ENCODE assay signal across 8 cellular contexts in genomic region chrX:152830312-152831305, GRCh38. TPM values are rescaled to one million over a fixed set of nuclear protein-coding genes. Genes with fewer than 3 reads are reported as not detected.
DNase-seq lines count a peak whose midpoint lies in the region; ATAC-seq and TF ChIP-seq lines count a peak whose summit lies in the region.

CETN2 (minus strand) TSS chrX:152830757; CDS start chrX:152830710, 47 bp downstream.
NSDHL (plus strand) TSS chrX:152831063; CDS start chrX:152846325, 15,262 bp downstream.

- no peak for TF ChIP-seq CTCF in C4-2B (conservative IDR thresholded peaks at IDR 0.05)
- TF ChIP-seq CTCF in dorsolateral prefrontal cortex (IDR thresholded peaks at IDR 0.05 in 54 of 56, conservative IDR thresholded peaks at IDR 0.05 in 2 of 56; ENCODE audit: low read depth in 1 of 56, partially characterized antibody in 56 of 56) = peak in 8 of 56 donors; percentile 8 to 38 (median 19)
- no peak for TF ChIP-seq CTCF in liver (IDR thresholded peaks at IDR 0.05; ENCODE audit: low read depth, low read length, missing input control)

- peak within 1 kb of the TSS; percentile 45 to 84 (median 68) for H3K4me3 ChIP-seq in dorsolateral prefrontal cortex
- peak within 1 kb of the TSS; percentile 67 to 89 (median 78) for H3K4me3 ChIP-seq in liver (ENCODE audit: low read depth in 1 of 3, low read length in 3 of 3)

- no peak for TF ChIP-seq RAD21 in liver (IDR thresholded peaks at IDR 0.05)

- intact Hi-C loops in dorsolateral prefrontal cortex (cut with DNase I) = no loop called here

- WGBS in liver = under 1% methylated on average over 71 of the region's 71 CpGs

- peak within 1 kb of the TSS; percentile 30 to 89 for H3K9ac ChIP-seq in liver (ENCODE audit: low read depth in 1 of 2, low read length in 2 of 2)

- H3K36me3 ChIP-seq in liver (ENCODE audit: control insufficient read depth in 4 of 4, insufficient read depth in 3 of 4, low read depth in 1 of 4, low read length in 3 of 4) = peaks cover 0 to 3% (median 1%) of the 10 kb centered on the region in 4 donors

- H3K4me1 ChIP-seq in liver (ENCODE audit: control insufficient read depth in 4 of 4, insufficient read depth in 4 of 4, low read length in 3 of 4) = peaks cover 4 to 35% (median 25%) of the 10 kb centered on the region in 4 donors

- H3K9me3 ChIP-seq in liver (ENCODE audit: control insufficient read depth in 4 of 4, low read length in 3 of 4) = no peaks in the 10 kb centered on the region

- ATAC-seq in GM19395 (IDR thresholded peaks at IDR 0.05; ENCODE audit: unreplicated experiment) (peak; percentile 97), HG03565 (IDR thresholded peaks at IDR 0.05; ENCODE audit: unreplicated experiment) (peak; percentile 98)

- H3K27me3 ChIP-seq in dorsolateral prefrontal cortex (peaks cover 0 to 36% (median 2%) of the 10 kb centered on the region in 45 donors), liver (ENCODE audit: control insufficient read depth in 4 of 4, insufficient read depth in 4 of 4, low read length in 3 of 4) (no peaks in the 10 kb centered on the region)

- DNase-seq in NCI-H774 (lab: John Stamatoyannopoulos, UW) (peak; percentile 93), dorsolateral prefrontal cortex (peak; percentile 88 to 97 (median 94))
- DNase-seq in activated CD4-positive, alpha-beta T cell treated with anti-CD3 and anti-CD28 coated beads, Interleukin-2, amount 50 U/mL, for 48 hours = peak; percentile 91 to 93
- DNase-seq in stimulated activated CD4-positive, alpha-beta T cell treated with anti-CD3 and anti-CD28 coated beads, Interleukin-4, amount 100 ng/mL, for 24 hours = peak; percentile 94

- H3K27ac ChIP-seq in C4-2B = peak within 1 kb of the TSS; percentile 82
- H3K27ac ChIP-seq in dorsolateral prefrontal cortex = peak within 1 kb of the TSS in 19 of 59 donors; percentile 3 to 72 (median 53)
- peak within 1 kb of the TSS; percentile 56 to 77 for H3K27ac ChIP-seq in liver (ENCODE audit: low read depth in 1 of 2, low read length in 2 of 2)

TF ChIP-seq in liver, 16 proteins besides CTCF, POLR2A, EP300 and RAD21:
- TF ChIP-seq ATF3 (IDR thresholded peaks at IDR 0.05) (no peak), YY1 (IDR thresholded peaks at IDR 0.05) (peak; percentile 60), SP1 (IDR thresholded peaks at IDR 0.05) (peak; percentile 86), HNF4G (IDR thresholded peaks at IDR 0.05) (no peak), RXRA (IDR thresholded peaks at IDR 0.05) (peak in 1 of 2 donors; percentile 39), REST (IDR thresholded peaks at IDR 0.05) (peak; percentile 47), JUND (IDR thresholded peaks at IDR 0.05) (no peak), FOXA1 (IDR thresholded peaks at IDR 0.05) (no peak), ZBTB33 (IDR thresholded peaks at IDR 0.05) (peak; percentile 95), EGR1 (IDR thresholded peaks at IDR 0.05; ENCODE audit: low read depth in 2 of 2) (no peak)

RNA-seq across cellular contexts. Expression of gene CETN2, which starts in this region (rescaled TPM):
- 10 to 100 TPM; 19.4 to 43.5 (median 31.8) TPM for total RNA-seq in dorsolateral prefrontal cortex
- 10 to 100 TPM; 10.1 to 24.3 TPM for total RNA-seq in liver
- 10 to 100 TPM; 10.9 to 16.4 TPM for polyA plus RNA-seq in liver

RNA-seq across cellular contexts. Expression of gene NSDHL, which starts in this region (rescaled TPM):
- total RNA-seq in dorsolateral prefrontal cortex (10 to 100 TPM in 119 of 120 experiments, 1 to 10 TPM in 1; 6.2 to 24.5 (median 15.9) TPM), liver (10 to 100 TPM; 42.6 to 63.6 TPM)
- 10 to 100 TPM; 23.8 to 34.6 TPM for polyA plus RNA-seq in liver
